Comparison of ENCODE assay signal across 8 cellular contexts in the genomic region with DNA sequence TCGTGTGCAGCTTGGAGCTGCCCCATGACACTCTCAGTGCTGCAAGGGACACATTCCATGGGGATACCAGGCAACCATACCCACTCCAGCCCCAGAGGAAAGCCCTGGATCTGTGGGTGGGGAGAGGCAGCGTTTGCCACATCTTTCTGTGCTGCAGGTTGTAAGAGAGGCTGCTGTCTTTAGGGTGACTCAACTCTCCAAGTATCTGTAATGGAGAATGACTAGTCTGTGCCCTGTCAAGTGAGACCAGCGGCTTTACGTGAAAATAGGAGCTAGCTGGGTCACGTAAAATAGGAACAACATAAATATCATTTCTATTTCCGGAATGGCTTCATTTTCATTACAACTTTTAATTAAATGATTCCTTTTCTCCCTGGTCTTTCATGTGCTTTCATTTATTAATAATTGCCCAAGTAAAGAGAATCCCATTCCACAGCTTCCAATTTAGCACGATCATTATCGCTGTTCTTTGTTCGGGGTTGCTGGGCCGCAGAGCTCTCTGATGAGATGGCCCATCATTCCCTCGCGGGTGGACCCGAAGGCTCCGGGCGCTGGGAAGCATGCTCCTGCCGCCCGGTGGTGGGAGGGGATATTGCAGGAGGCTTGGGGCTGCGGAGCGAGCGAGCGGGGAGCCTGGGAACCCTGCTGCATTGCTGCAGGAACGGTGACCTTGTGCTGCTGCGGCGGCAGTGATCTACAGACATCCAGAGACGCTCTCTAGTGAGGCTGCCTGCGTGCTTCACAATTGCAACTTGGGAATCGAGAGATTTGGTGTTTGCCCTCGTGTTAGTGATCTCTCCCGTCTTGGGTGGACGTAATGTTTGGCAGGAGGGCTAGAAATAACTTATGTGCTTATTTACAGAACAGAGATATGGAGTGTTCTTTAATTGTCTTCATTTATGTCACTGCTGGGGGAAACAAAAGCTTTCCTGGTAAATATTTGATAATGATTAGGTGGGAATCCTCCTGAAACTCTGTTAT. TPM values are rescaled to one million over a fixed set of nuclear protein-coding genes. Genes with fewer than 3 reads are reported as not detected.
A peak's percentile ranks its signal among the peaks of the same experiment; 100 is the strongest.
DNase-seq lines count a peak whose midpoint lies in the region; ATAC-seq lines count a peak whose summit lies in the region.

No MANE protein-coding gene starts in this region.

- peak; percentile 42 for DNase-seq in COLO829 (ENCODE audit: low spot score)
- peak; percentile 75 for DNase-seq in NCI-H526 treated with DMSO at 0.1 percent for 48 hours (lab: John Stamatoyannopoulos, UW)
- DNase-seq in activated CD4-positive, alpha-beta T cell treated with anti-CD3 and anti-CD28 coated beads, Interleukin-2, amount 50 U/mL, for 48 hours = peak; percentile 70 to 75
- DNase-seq in effector CD8-positive, alpha-beta T cell (lab: John Stamatoyannopoulos, UW) = peak; percentile 8
- peak; percentile 87 for DNase-seq in mesendoderm
- DNase-seq in stimulated activated CD8-positive, alpha-beta memory T cell treated with anti-CD3 and anti-CD28 coated beads, Interleukin-7, amount 100 ng/mL, for 24 hours (ENCODE audit: low read depth) = peak; percentile 51

- no peak overlapping the region for H4K5ac ChIP-seq in mesendoderm (ENCODE audit: low read length)

- H2BK5ac ChIP-seq in mesendoderm (ENCODE audit: low read length) = no peak overlapping the region

- H3K27me3 ChIP-seq in mesendoderm (ENCODE audit: insufficient read depth, low read length, poor library complexity) = no peaks in the 10 kb centered on the region

- WGBS in mesendoderm (ENCODE audit: extremely low coverage, insufficient coverage, low lambda C conversion rate) = no CpG with 5 or more reads among the region's 30 CpGs

- H3K79me1 ChIP-seq in mesendoderm (ENCODE audit: low read length) = no peaks in the 10 kb centered on the region

- H3K4me2 ChIP-seq in mesendoderm (ENCODE audit: low read length) = no peak overlapping the region

- H3K27ac ChIP-seq in mesendoderm (ENCODE audit: low read depth, low read length) = no peak overlapping the region

- H2BK15ac ChIP-seq in mesendoderm (replicated peaks; ENCODE audit: low read depth) = no peak overlapping the region

- no peaks in the 10 kb centered on the region for H3K79me2 ChIP-seq in mesendoderm (ENCODE audit: control insufficient read depth, insufficient read depth, low read length)

- H3K36me3 ChIP-seq in mesendoderm (ENCODE audit: control insufficient read depth, insufficient read depth, low read length) = no peaks in the 10 kb centered on the region

- peak; percentile 99 for ATAC-seq in GM19455 (IDR thresholded peaks at IDR 0.05; ENCODE audit: unreplicated experiment)
- ATAC-seq in HG03520 (IDR thresholded peaks at IDR 0.05; ENCODE audit: unreplicated experiment) = peak; percentile 94

- no peak overlapping the region for H2BK120ac ChIP-seq in mesendoderm (ENCODE audit: low read depth, low read length)

- no peak overlapping the region for H3K4me3 ChIP-seq in mesendoderm (ENCODE audit: low read length)

- no peak overlapping the region for H3K18ac ChIP-seq in mesendoderm (ENCODE audit: low read length)

- H4K8ac ChIP-seq in mesendoderm (ENCODE audit: low read depth, low read length) = no peak overlapping the region

- H2AK5ac ChIP-seq in mesendoderm (ENCODE audit: low read length) = no peak overlapping the region

- peak overlapping the region; percentile 44 for H3K56ac ChIP-seq in mesendoderm (ENCODE audit: low read length)

- no peak overlapping the region for H3K23ac ChIP-seq in mesendoderm (ENCODE audit: low read length)

- H3K9ac ChIP-seq in mesendoderm (ENCODE audit: low read length) = no peak overlapping the region

- no peak overlapping the region for H3K4ac ChIP-seq in mesendoderm (ENCODE audit: low read depth, low read length)

- no peaks in the 10 kb centered on the region for H3K4me1 ChIP-seq in mesendoderm (ENCODE audit: control insufficient read depth, low read depth, low read length)

RNA-seq across cellular contexts. Expression of gene SLC6A5, which starts 10.6 kb away (rescaled TPM):
- polyA plus RNA-seq in mesendoderm (2013, experiment 1 of 2) = 0.03 TPM
- not detected for polyA plus RNA-seq in mesendoderm (2013, experiment 2 of 2)

RNA-seq across cellular contexts. Expression of gene NELL1, which starts 59.4 kb away (rescaled TPM):
- polyA plus RNA-seq in mesendoderm (2013, experiment 1 of 2) = 0.29 TPM
- 0.24 TPM for polyA plus RNA-seq in mesendoderm (2013, experiment 2 of 2)

Comparison
In these comparisons a context has a peak if more than half of its experiments do, and no peak if none do; other contexts are left out.
1. DNase-seq: peak in every context shown above with its lines; median percentile 87 in mesendoderm; 75 in NCI-H526 treated with DMSO at 0.1 percent for 48 hours; 72 in activated CD4-positive, alpha-beta T cell treated with anti-CD3 and anti-CD28 coated beads, Interleukin-2, amount 50 U/mL, for 48 hours; 51 in stimulated activated CD8-positive, alpha-beta memory T cell treated with anti-CD3 and anti-CD28 coated beads, Interleukin-7, amount 100 ng/mL, for 24 hours; 42 in COLO829; 8 in effector CD8-positive, alpha-beta T cell.